ENCODE assay signal across 12 cellular contexts in the genomic region with DNA sequence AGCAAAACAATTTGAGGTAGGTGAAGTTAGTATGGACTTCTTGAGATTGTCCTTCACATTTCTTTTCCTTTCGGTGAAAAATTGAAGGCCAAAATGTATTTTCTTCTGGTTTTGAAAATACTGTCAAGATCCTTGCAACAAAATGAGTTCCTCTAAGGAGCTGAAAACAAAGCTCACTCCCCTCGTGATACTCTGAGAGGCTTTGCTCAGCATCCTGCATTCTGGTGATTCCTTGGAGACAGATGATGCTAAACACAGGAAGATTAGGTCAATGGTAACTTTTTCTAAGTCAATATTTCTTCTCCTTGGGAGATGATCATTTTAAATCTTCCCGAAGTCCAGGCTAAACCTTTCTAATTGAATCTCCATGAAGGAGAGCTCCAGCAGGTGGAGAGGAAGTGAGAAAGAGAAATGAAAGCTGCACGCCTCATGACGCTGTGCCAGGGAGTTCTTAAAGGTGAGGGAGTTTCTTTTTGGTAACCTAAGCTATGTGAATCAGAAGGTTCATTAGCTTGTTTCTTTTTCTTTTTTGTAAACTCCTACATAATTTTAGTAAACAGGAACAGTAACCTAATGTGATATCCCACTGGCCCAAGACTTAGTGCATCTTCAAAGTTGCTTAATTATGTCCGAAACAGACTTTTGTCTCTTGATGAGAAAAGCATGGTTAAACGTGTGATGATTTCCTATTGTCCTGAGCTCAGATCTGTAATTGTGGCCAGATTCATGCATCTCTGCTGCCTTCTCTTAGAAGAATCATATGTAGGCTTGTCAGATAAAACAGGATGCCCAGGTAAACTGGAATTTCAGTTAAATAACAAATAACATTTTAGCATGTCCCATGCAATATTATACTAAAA. TPM values are rescaled to one million over a fixed set of nuclear protein-coding genes. Genes with fewer than 3 reads are reported as not detected.
DNase-seq lines count a peak whose midpoint lies in the region; ATAC-seq, FAIRE-seq and TF ChIP-seq lines count a peak whose summit lies in the region.
"Had no signal": no experiment of that assay in that cellular context is flagged by ENCODE, and none has a peak within 500 bp of the region (broad histone marks: within the 10 kb centered on the region; RNA-seq: fewer than 3 reads in every experiment).

No MANE protein-coding gene starts in this region.

- H2AFZ ChIP-seq in OCI-LY3 (ENCODE audit: low read depth, low read length): peak overlapping the region; percentile 87; the same call in 1 of the 2 replicates

- H3K4me3 ChIP-seq in OCI-LY3 (ENCODE audit: low read length): peak overlapping the region; percentile 70
- H3K4me3 ChIP-seq: BLaER1 had no signal

- POLR2A ChIA-PET in naive thymus-derived CD8-positive, alpha-beta T cell (lab: Charles Lee): no interaction called here

- peak; percentile 96 for ATAC-seq in GM21381 (IDR thresholded peaks at IDR 0.05; ENCODE audit: unreplicated experiment)
- ATAC-seq in HG03039 (IDR thresholded peaks at IDR 0.05; ENCODE audit: unreplicated experiment): peak; percentile 95
- no peak for ATAC-seq in naive thymus-derived CD8-positive, alpha-beta T cell
- ATAC-seq: activated CD4-positive, CD25-positive, alpha-beta regulatory T cell treated with anti-CD3 and anti-CD28 coated beads, Interleukin-2, amount 50 U/mL, for 24 hours had no signal

- peaks cover 14% of the 10 kb centered on the region for H3K4me1 ChIP-seq in OCI-LY3 (ENCODE audit: low read length)
- H3K4me1 ChIP-seq: BLaER1 had no signal

- H3K27ac Mint-ChIP-seq in naive thymus-derived CD8-positive, alpha-beta T cell: no peak overlapping the region
- H3K27ac Mint-ChIP-seq: activated naive CD4-positive, alpha-beta T cell treated with anti-CD3 and anti-CD28 coated beads, Interleukin-2, amount 50 U/mL, for 24 hours had no signal

- no peaks in the 10 kb centered on the region for H3K4me1 Mint-ChIP-seq in naive thymus-derived CD8-positive, alpha-beta T cell
- H3K4me1 Mint-ChIP-seq: activated naive CD4-positive, alpha-beta T cell treated with anti-CD3 and anti-CD28 coated beads, Interleukin-2, amount 50 U/mL, for 24 hours had no signal

- H3K27ac ChIP-seq in OCI-LY3 (ENCODE audit: low read length): peak overlapping the region; percentile 23
- H3K27ac ChIP-seq: BLaER1 had no signal

- no peaks in the 10 kb centered on the region for H3K9me3 ChIP-seq in OCI-LY3 (ENCODE audit: insufficient read depth, low read length)
- H3K9me3 ChIP-seq: BLaER1 had no signal

- no peaks in the 10 kb centered on the region for H3K79me2 ChIP-seq in OCI-LY3 (ENCODE audit: low read length)

- no peak overlapping the region for H3K4me3 Mint-ChIP-seq in naive thymus-derived CD8-positive, alpha-beta T cell
- H3K4me3 Mint-ChIP-seq: activated naive CD4-positive, alpha-beta T cell treated with anti-CD3 and anti-CD28 coated beads, Interleukin-2, amount 50 U/mL, for 24 hours had no signal

- no peak overlapping the region; the same call in 1 of the 2 replicates for H3K9ac ChIP-seq in OCI-LY3 (ENCODE audit: low read length)
- H3K9ac ChIP-seq: BLaER1 had no signal

- H4K20me1 ChIP-seq in OCI-LY3 (ENCODE audit: insufficient read depth, low read length): no peaks in the 10 kb centered on the region
- H4K20me1 ChIP-seq: BLaER1 had no signal

- DNase-seq in GM18507 (ENCODE audit: extremely low spot score, insufficient read length, low read depth) (no peak), NCI-H526 treated with DMSO at 0.1 percent for 48 hours (lab: John Stamatoyannopoulos, UW) (no peak)
- DNase-seq in naive thymus-derived CD8-positive, alpha-beta T cell: no peak
- DNase-seq in activated CD8-positive, alpha-beta memory T cell treated with anti-CD3 and anti-CD28 coated beads, Interleukin-2, amount 50 U/mL, for 48 hours: no peak
- DNase-seq in activated T-cell treated with anti-CD3 and anti-CD28 coated beads, Interleukin-2, amount 50 U/mL, for 48 hours: no peak
- DNase-seq: mesendoderm had no signal

- H3K36me3 ChIP-seq in OCI-LY3 (replicated peaks; ENCODE audit: low read depth, low read length): no peaks in the 10 kb centered on the region
- H3K36me3 ChIP-seq: BLaER1 had no signal

- H3K27me3 ChIP-seq in OCI-LY3 (ENCODE audit: low read depth, low read length): no peaks in the 10 kb centered on the region
- H3K27me3 ChIP-seq: BLaER1 had no signal

- no peak for TF ChIP-seq CTCF in OCI-LY3 (IDR thresholded peaks at IDR 0.05; ENCODE audit: low read depth, low read length)

- FAIRE-seq in GM18507 (lab: Jason Lieb, UNC): peak; percentile 47

- peaks cover 0 to 4% (median 0%) of the 10 kb centered on the region in 9 donors for H3K9me3 Mint-ChIP-seq in naive thymus-derived CD8-positive, alpha-beta T cell
- H3K9me3 Mint-ChIP-seq: activated naive CD4-positive, alpha-beta T cell treated with anti-CD3 and anti-CD28 coated beads, Interleukin-2, amount 50 U/mL, for 24 hours had no signal

- H3K36me3 Mint-ChIP-seq in naive thymus-derived CD8-positive, alpha-beta T cell: no peaks in the 10 kb centered on the region
- H3K36me3 Mint-ChIP-seq: activated naive CD4-positive, alpha-beta T cell treated with anti-CD3 and anti-CD28 coated beads, Interleukin-2, amount 50 U/mL, for 24 hours had no signal

- H3K4me2 ChIP-seq in OCI-LY3 (ENCODE audit: low read length): peak overlapping the region; percentile 72
- H3K4me2 ChIP-seq: BLaER1 had no signal

- peaks cover 0 to 17% (median 2%) of the 10 kb centered on the region in 5 donors for H3K27me3 Mint-ChIP-seq in naive thymus-derived CD8-positive, alpha-beta T cell
- H3K27me3 Mint-ChIP-seq: activated naive CD4-positive, alpha-beta T cell treated with anti-CD3 and anti-CD28 coated beads, Interleukin-2, amount 50 U/mL, for 24 hours had no signal

RNA-seq across cellular contexts. Expression of a gene that starts 15.0 kb away (rescaled TPM):
- total RNA-seq in naive thymus-derived CD8-positive, alpha-beta T cell: 1 to 10 TPM in 1 of 2 experiments, under 1 TPM in 1; 0.49 to 2.8 TPM
- polyA plus RNA-seq in naive thymus-derived CD8-positive, alpha-beta T cell: under 1 TPM; 0.11 to 0.44 (median 0.41) TPM

Comparison
In these comparisons a context has a peak if more than half of its experiments do, and no peak if none do; other contexts are left out.
1. ATAC-seq: peak in GM21381 (single experiment) and HG03039 (single experiment); none in naive thymus-derived CD8-positive, alpha-beta T cell (0 of 2).